In the genomic region with DNA sequence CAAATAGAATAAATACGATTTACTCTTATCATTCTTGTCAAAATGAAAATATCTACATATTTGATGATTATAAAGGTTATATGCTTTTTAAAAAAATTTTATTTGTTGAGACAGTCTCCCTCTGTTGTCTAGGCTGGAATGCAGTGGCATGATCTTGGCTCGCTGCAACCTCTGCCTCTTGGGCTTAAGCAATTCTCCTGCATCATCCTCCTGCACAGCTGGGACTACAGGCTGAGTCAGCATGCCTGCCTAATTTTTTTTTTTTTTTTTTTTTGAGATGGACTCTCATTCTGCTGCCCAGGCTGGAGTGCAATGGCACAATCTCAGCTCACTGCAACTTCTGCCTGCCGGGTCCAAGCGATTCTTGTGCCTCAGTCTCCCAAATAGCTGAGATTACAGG, we compare ENCODE assay signal across 2 cellular contexts.
A peak's percentile ranks its signal among the peaks of the same experiment; 100 is the strongest.
TF ChIP-seq lines count a peak whose summit lies in the region.

No MANE protein-coding gene starts in this region.

TF ChIP-seq in A549, 52 proteins besides CTCF, POLR2A, EP300 and RAD21:
- TF ChIP-seq ZSCAN20 (CRISPR knock-in tag; IDR thresholded peaks at IDR 0.05) (no peak), MAFK (IDR thresholded peaks at IDR 0.05; ENCODE audit: partially characterized antibody) (peak; percentile 60)

TF ChIP-seq in K562, 482 proteins besides CTCF, POLR2A, EP300 and RAD21:
- TF ChIP-seq PREB (CRISPR knock-in tag; IDR thresholded peaks at IDR 0.05) (no peak), ZNF707 (CRISPR knock-in tag; conservative IDR thresholded peaks at IDR 0.05) (no peak), RB1 (IDR thresholded peaks at IDR 0.05; ENCODE audit: low read depth) (no peak), ARHGAP35 (IDR thresholded peaks at IDR 0.05; ENCODE audit: partially characterized antibody) (no peak), ZC3H4 (CRISPR knock-in tag; IDR thresholded peaks at IDR 0.05; ENCODE audit: borderline replicate concordance) (no peak), MAFG (tag; conservative IDR thresholded peaks at IDR 0.05) (peak; percentile 81), ZNF384 (IDR thresholded peaks at IDR 0.05; ENCODE audit: low read depth, low read length) (peak; percentile 67; the same call in 1 of the 2 replicates), PHF21A (IDR thresholded peaks at IDR 0.05; ENCODE audit: borderline replicate concordance, low read depth) (no peak), IFI16 (CRISPR knock-in tag; IDR thresholded peaks at IDR 0.05) (no peak), MLLT1 (IDR thresholded peaks at IDR 0.05) (no peak), NR2F6 (CRISPR knock-in tag; IDR thresholded peaks at IDR 0.05) (no peak), HDAC1 (IDR thresholded peaks at IDR 0.05) (no peak), COPS2 (conservative IDR thresholded peaks at IDR 0.05) (no peak), HMGXB4 (CRISPR knock-in tag; IDR thresholded peaks at IDR 0.05) (no peak), XRCC5 (IDR thresholded peaks at IDR 0.05; ENCODE audit: low read depth, low read length) (no peak), TSC22D4 (tag; IDR thresholded peaks at IDR 0.05) (no peak), CUX1 (CRISPR knock-in tag; IDR thresholded peaks at IDR 0.05) (no peak), HES1 (IDR thresholded peaks at IDR 0.05; ENCODE audit: low read depth) (no peak), C11orf30 (IDR thresholded peaks at IDR 0.05; ENCODE audit: low read depth) (peak; percentile 85), HDGF (IDR thresholded peaks at IDR 0.05) (no peak), NR2C2 (CRISPR knock-in tag; IDR thresholded peaks at IDR 0.05) (no peak), NR2C2 (tag; IDR thresholded peaks at IDR 0.05) (no peak), IRF1 (CRISPR knock-in tag; IDR thresholded peaks at IDR 0.05; ENCODE audit: borderline replicate concordance) (no peak), ZNF408 (CRISPR knock-in tag; IDR thresholded peaks at IDR 0.05; ENCODE audit: low read depth) (no peak), MAFK (IDR thresholded peaks at IDR 0.05; ENCODE audit: low read length) (peak; percentile 11; the same call in 1 of the 2 replicates), CEBPG (CRISPR knock-in tag; IDR thresholded peaks at IDR 0.05) (no peak), CEBPG (tag; conservative IDR thresholded peaks at IDR 0.05 in 1 of 2, IDR thresholded peaks at IDR 0.05 in 1 of 2) (peak in 1 of 2 experiments; percentile 37; a peak in 1 of 4 replicates), ZNF551 (CRISPR knock-in tag; IDR thresholded peaks at IDR 0.05) (no peak), SMAD1 (IDR thresholded peaks at IDR 0.05; ENCODE audit: low read depth, low read length, partially characterized antibody) (no peak), NFE2 (IDR thresholded peaks at IDR 0.05; ENCODE audit: low read depth) (peak; percentile 25; the same call in 1 of the 2 replicates), MAFF (IDR thresholded peaks at IDR 0.05; ENCODE audit: low read length) (peak; percentile 17; the same call in 1 of the 2 replicates), ZC3H8 (IDR thresholded peaks at IDR 0.05) (no peak), CTBP1 (IDR thresholded peaks at IDR 0.05; ENCODE audit: borderline replicate concordance) (no peak), PYGO2 (tag; IDR thresholded peaks at IDR 0.05) (no peak), MTF1 (CRISPR knock-in tag; IDR thresholded peaks at IDR 0.05; ENCODE audit: borderline replicate concordance) (no peak), ZZZ3 (IDR thresholded peaks at IDR 0.05) (no peak), CREB3L1 (IDR thresholded peaks at IDR 0.05; ENCODE audit: borderline replicate concordance, low read depth) (no peak), STAT5B (CRISPR knock-in tag; IDR thresholded peaks at IDR 0.05) (no peak), ZNF316 (IDR thresholded peaks at IDR 0.05) (peak; percentile 91), ZNF57 (CRISPR knock-in tag; IDR thresholded peaks at IDR 0.05) (no peak), BACH1 (tag; IDR thresholded peaks at IDR 0.05) (no peak), FOXP1 (CRISPR knock-in tag; IDR thresholded peaks at IDR 0.05) (no peak), ZBTB7A (IDR thresholded peaks at IDR 0.05; ENCODE audit: borderline replicate concordance, control insufficient read depth, low read depth, low read length) (no peak), ZBTB1 (CRISPR knock-in tag; IDR thresholded peaks at IDR 0.05; ENCODE audit: borderline replicate concordance, low read depth) (no peak), BRCA1 (IDR thresholded peaks at IDR 0.05) (no peak), BRCA1 (CRISPR knock-in tag; IDR thresholded peaks at IDR 0.05) (no peak), SUPT5H (IDR thresholded peaks at IDR 0.05) (no peak)
- TF ChIP-seq, protein P1, sequence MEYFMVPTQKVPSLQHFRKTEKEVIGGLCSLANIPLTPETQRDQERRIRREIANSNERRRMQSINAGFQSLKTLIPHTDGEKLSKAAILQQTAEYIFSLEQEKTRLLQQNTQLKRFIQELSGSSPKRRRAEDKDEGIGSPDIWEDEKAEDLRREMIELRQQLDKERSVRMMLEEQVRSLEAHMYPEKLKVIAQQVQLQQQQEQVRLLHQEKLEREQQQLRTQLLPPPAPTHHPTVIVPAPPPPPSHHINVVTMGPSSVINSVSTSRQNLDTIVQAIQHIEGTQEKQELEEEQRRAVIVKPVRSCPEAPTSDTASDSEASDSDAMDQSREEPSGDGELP (CRISPR knock-in tag; IDR thresholded peaks at IDR 0.05; ENCODE audit: borderline replicate concordance), result 0 out of 2 replicates have a peak, but pooled peaks have one; percentile 46
- TF ChIP-seq, protein P2, sequence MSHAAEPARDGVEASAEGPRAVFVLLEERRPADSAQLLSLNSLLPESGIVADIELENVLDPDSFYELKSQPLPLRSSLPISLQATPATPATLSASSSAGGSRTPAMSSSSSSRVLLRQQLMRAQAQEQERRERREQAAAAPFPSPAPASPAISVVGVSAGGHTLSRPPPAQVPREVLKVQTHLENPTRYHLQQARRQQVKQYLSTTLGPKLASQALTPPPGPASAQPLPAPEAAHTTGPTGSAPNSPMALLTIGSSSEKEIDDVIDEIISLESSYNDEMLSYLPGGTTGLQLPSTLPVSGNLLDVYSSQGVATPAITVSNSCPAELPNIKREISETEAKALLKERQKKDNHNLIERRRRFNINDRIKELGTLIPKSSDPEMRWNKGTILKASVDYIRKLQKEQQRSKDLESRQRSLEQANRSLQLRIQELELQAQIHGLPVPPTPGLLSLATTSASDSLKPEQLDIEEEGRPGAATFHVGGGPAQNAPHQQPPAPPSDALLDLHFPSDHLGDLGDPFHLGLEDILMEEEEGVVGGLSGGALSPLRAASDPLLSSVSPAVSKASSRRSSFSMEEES (CRISPR knock-in tag; IDR thresholded peaks at IDR 0.05), result no peak
- TF ChIP-seq, protein P3, sequence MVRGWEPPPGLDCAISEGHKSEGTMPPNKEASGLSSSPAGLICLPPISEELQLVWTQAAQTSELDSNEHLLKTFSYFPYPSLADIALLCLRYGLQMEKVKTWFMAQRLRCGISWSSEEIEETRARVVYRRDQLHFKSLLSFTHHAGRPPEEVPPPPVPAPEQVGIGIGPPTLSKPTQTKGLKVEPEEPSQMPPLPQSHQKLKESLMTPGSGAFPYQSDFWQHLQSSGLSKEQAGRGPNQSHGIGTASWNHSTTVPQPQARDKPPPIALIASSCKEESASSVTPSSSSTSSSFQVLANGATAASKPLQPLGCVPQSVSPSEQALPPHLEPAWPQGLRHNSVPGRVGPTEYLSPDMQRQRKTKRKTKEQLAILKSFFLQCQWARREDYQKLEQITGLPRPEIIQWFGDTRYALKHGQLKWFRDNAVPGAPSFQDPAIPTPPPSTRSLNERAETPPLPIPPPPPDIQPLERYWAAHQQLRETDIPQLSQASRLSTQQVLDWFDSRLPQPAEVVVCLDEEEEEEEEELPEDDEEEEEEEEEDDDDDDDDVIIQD (CRISPR knock-in tag; IDR thresholded peaks at IDR 0.05), result no peak
